Comparison of ENCODE assay signal across 8 cellular contexts in the genomic region with DNA sequence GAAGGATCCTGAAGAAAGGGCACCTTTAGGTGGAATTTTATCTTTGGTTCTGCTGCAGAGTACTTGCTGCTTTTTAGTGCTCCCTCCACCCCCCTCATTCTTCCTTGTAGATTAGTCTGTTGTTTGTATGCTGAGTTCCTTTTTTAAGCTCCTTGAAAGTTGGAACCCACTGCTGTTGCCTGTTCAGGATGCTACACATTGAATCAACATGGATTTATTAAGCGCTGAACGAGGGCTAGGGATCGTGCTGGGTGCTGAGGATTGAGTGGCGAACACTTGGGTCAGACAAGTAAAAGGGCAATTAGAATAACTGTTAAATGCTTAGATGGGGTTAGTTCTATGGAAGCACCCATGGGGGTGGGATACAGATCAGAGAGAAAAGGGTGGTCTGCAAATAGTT. TPM values are rescaled to one million over a fixed set of nuclear protein-coding genes. Genes with fewer than 3 reads are reported as not detected.
DNase-seq lines count a peak whose midpoint lies in the region; ATAC-seq and TF ChIP-seq lines count a peak whose summit lies in the region.

No MANE protein-coding gene starts in this region.

- TF ChIP-seq POLR2A in esophagus squamous epithelium (IDR thresholded peaks at IDR 0.05): no peak

- no peak for DNase-seq in GM06990 (ENCODE audit: extremely low read depth, insufficient read length)
- DNase-seq in RWPE1 (ENCODE audit: low spot score): no peak
- no peak for DNase-seq in esophagus squamous epithelium (lab: John Stamatoyannopoulos, UW)
- DNase-seq in psoas muscle: no peak
- no peak for DNase-seq in stimulated activated naive CD4-positive, alpha-beta T cell (lab: John Stamatoyannopoulos, UW)

- no peak for TF ChIP-seq CTCF in GM06990 (IDR thresholded peaks at IDR 0.05; ENCODE audit: insufficient read depth, low read length, poor library complexity, severe bottlenecking)
- TF ChIP-seq CTCF in RWPE1 (conservative IDR thresholded peaks at IDR 0.05; ENCODE audit: low read depth): no peak
- TF ChIP-seq CTCF in esophagus squamous epithelium (IDR thresholded peaks at IDR 0.05): no peak
- TF ChIP-seq CTCF in psoas muscle (IDR thresholded peaks at IDR 0.05): no peak

- H3K27ac ChIP-seq in RWPE1 (peak overlapping the region; percentile 94), esophagus squamous epithelium (peak overlapping the region; percentile 95 to 98 (median 97)), psoas muscle (peak overlapping the region; percentile 94)

- WGBS in esophagus squamous epithelium, 2 donors: 77 to 90% methylated on average over 4 of the region's 4 CpGs
- 78 to 89% (median 87%) methylated on average over 4 of the region's 4 CpGs for WGBS in psoas muscle, 3 donors

- H3K9me3 ChIP-seq in esophagus squamous epithelium (peaks cover 0 to 17% (median 0%) of the 10 kb centered on the region in 3 donors), psoas muscle (no peaks in the 10 kb centered on the region)

- H3K4me3 ChIP-seq in GM06990 (replicated peaks; ENCODE audit: low read depth, low read length): peak overlapping the region; percentile 67
- peak overlapping the region; percentile 54 to 82 (median 70) for H3K4me3 ChIP-seq in esophagus squamous epithelium
- peak overlapping the region; percentile 87 for H3K4me3 ChIP-seq in psoas muscle

- no peak for ATAC-seq in psoas muscle
- no peak for ATAC-seq in GM19467 (IDR thresholded peaks at IDR 0.05; ENCODE audit: unreplicated experiment)
- ATAC-seq in GM21423 (IDR thresholded peaks at IDR 0.05; ENCODE audit: unreplicated experiment): no peak
- no peak for ATAC-seq in HG02973 (IDR thresholded peaks at IDR 0.05; ENCODE audit: unreplicated experiment)

- POLR2A ChIA-PET in RWPE1 (lab: Yijun Ruan, JAX; ENCODE audit: low non-redundant PET): no interaction called here

- H3K27me3 ChIP-seq in GM06990 (replicated peaks; ENCODE audit: control insufficient read depth, insufficient read depth, low read length) (no peaks in the 10 kb centered on the region), esophagus squamous epithelium (no peaks in the 10 kb centered on the region), psoas muscle (ENCODE audit: insufficient read depth in 3 of 3, low read length in 2 of 3) (no peaks in the 10 kb centered on the region)

- intact Hi-C loops in esophagus squamous epithelium (cut with DNase I) (no loop called here), psoas muscle (cut with DNase I) (loop anchor here (5.0 kb wide), 3 partner anchors 67 to 233 kb away; a partner anchor contains a TSS)

- CTCF ChIA-PET in RWPE1 (lab: Yijun Ruan, JAX): no interaction called here

- H3K36me3 ChIP-seq in GM06990 (ENCODE audit: control insufficient read depth, insufficient read depth, low read length): no peaks in the 10 kb centered on the region
- H3K36me3 ChIP-seq in esophagus squamous epithelium: no peaks in the 10 kb centered on the region
- no peaks in the 10 kb centered on the region for H3K36me3 ChIP-seq in psoas muscle (ENCODE audit: insufficient read depth in 1 of 2, low read depth in 1 of 2)

- H3K4me1 ChIP-seq in esophagus squamous epithelium (peaks cover 9 to 63% (median 21%) of the 10 kb centered on the region in 3 donors), psoas muscle (peaks cover 44% of the 10 kb centered on the region)

RNA-seq across cellular contexts. Expression of a gene that starts 0.9 kb away (rescaled TPM):
- total RNA-seq in esophagus squamous epithelium (1 to 10 TPM; 1.9 to 6.7 (median 5.7) TPM), psoas muscle (10 to 100 TPM; 10.4 to 19.8 (median 12.8) TPM)
- polyA plus RNA-seq in psoas muscle: 10 to 100 TPM; 12.6 to 30.0 (median 13.9) TPM
